ENCODE assay signal across 8 cellular contexts in genomic region chr12:75511116-75512048, GRCh38. TPM values are rescaled to one million over a fixed set of nuclear protein-coding genes. Genes with fewer than 3 reads are reported as not detected.
DNase-seq lines count a peak whose midpoint lies in the region; ATAC-seq, FAIRE-seq and TF ChIP-seq lines count a peak whose summit lies in the region.

TSS of gene KRR1 (minus strand) at chr12:75511609. CDS start at chr12:75511597, 12 bp downstream.

- H4K12ac ChIP-seq in trophoblast cell (ENCODE audit: low read depth, low read length): peak within 1 kb of the TSS; percentile 92

- FAIRE-seq in GM12892 (lab: Jason Lieb, UNC): peak; percentile 98

- H3K18ac ChIP-seq in trophoblast cell (ENCODE audit: low read length): peak within 1 kb of the TSS; percentile 49

- H3K27ac ChIP-seq in adrenal gland (peak within 1 kb of the TSS in 4 of 5 donors; percentile 46 to 81 (median 73)), trophoblast cell (ENCODE audit: low read depth, low read length) (no peak within 1 kb of the TSS), transverse colon (peak within 1 kb of the TSS; percentile 67 to 86 (median 78))

- peak within 1 kb of the TSS; percentile 99 for H2AFZ ChIP-seq in trophoblast cell (ENCODE audit: insufficient read depth, low read length, poor library complexity)

- peak within 1 kb of the TSS; percentile 73 for H3K14ac ChIP-seq in trophoblast cell (ENCODE audit: low read length)

- H3K4me1 ChIP-seq in adrenal gland (replicated peaks in 1 of 2) (peaks cover 14 to 34% of the 10 kb centered on the region in 2 donors), trophoblast cell (ENCODE audit: control insufficient read depth in 1 of 2, insufficient read depth in 2 of 2, low read length in 2 of 2) (peaks cover 0 to 2% of the 10 kb centered on the region in 2 experiments), transverse colon (peaks cover 9 to 21% (median 10%) of the 10 kb centered on the region in 4 donors)

- TF ChIP-seq POLR2A in GM12892 (IDR thresholded peaks at IDR 0.05; ENCODE audit: low read depth, low read length) (peak; percentile 85), adrenal gland (IDR thresholded peaks at IDR 0.05) (peak; percentile 56 to 85), transverse colon (IDR thresholded peaks at IDR 0.05) (peak; percentile 60)

- no peak within 1 kb of the TSS for H2BK5ac ChIP-seq in trophoblast cell (ENCODE audit: low read depth, low read length, poor library complexity)

- in situ Hi-C loops in transverse colon (cut with MboI; ENCODE audit: low pct_ligation_motif_present in 1 of 4, low pct_unique_long_range_greater_than_20kb in 1 of 4, low sequenced_read_pairs in 3 of 4): no loop called here

- peak within 1 kb of the TSS; percentile 25 for H2BK120ac ChIP-seq in trophoblast cell (ENCODE audit: insufficient read depth, low read length, poor library complexity)

- no peaks in the 10 kb centered on the region for H3K27me3 ChIP-seq in adrenal gland
- no peaks in the 10 kb centered on the region for H3K27me3 ChIP-seq in trophoblast cell (ENCODE audit: insufficient read depth, low read length)
- no peaks in the 10 kb centered on the region for H3K27me3 ChIP-seq in transverse colon

- peak; percentile 97 for ATAC-seq in HG02852 (IDR thresholded peaks at IDR 0.05; ENCODE audit: unreplicated experiment)

- peaks cover 5% of the 10 kb centered on the region for H3K79me1 ChIP-seq in trophoblast cell (ENCODE audit: low read length)

- intact Hi-C loops in adrenal gland (cut with DNase I): no loop called here
- intact Hi-C loops in cardiac septum (cut with DNase I): loop anchor here (10.0 kb wide), 1 partner anchor 833 kb away; the partner anchor contains the start of gene BBS10
- intact Hi-C loops in transverse colon (cut with DNase I; ENCODE audit: low total_unique reads): no loop called here

- no peak within 1 kb of the TSS for H3K23ac ChIP-seq in trophoblast cell (ENCODE audit: low read length)

- H2BK12ac ChIP-seq in trophoblast cell (ENCODE audit: low read length): no peak within 1 kb of the TSS

- TF ChIP-seq CTCF in adrenal gland (IDR thresholded peaks at IDR 0.05): peak in 3 of 6 experiments; percentile 22 to 41 (median 39)
- TF ChIP-seq CTCF in transverse colon (IDR thresholded peaks at IDR 0.05): peak in 3 of 5 experiments; percentile 15 to 33 (median 31)

- peak within 1 kb of the TSS; percentile 45 for H4K91ac ChIP-seq in trophoblast cell (ENCODE audit: low read depth, low read length)

- TF ChIP-seq EP300 in transverse colon (IDR thresholded peaks at IDR 0.05; ENCODE audit: low read depth): no peak

- H3K9ac ChIP-seq in trophoblast cell (ENCODE audit: low read length): peak within 1 kb of the TSS; percentile 68

- H3K9me3 ChIP-seq in adrenal gland (replicated peaks in 1 of 3): no peaks in the 10 kb centered on the region
- no peaks in the 10 kb centered on the region for H3K9me3 ChIP-seq in trophoblast cell (ENCODE audit: insufficient read depth, low read depth, low read length)
- no peaks in the 10 kb centered on the region for H3K9me3 ChIP-seq in transverse colon

- H3K4me2 ChIP-seq in trophoblast cell (ENCODE audit: low read length): peak within 1 kb of the TSS; percentile 87

- peak within 1 kb of the TSS; percentile 51 to 83 (median 74) for H3K4me3 ChIP-seq in adrenal gland
- H3K4me3 ChIP-seq in trophoblast cell (ENCODE audit: low read depth, low read length): peak within 1 kb of the TSS; percentile 85
- peak within 1 kb of the TSS; percentile 53 to 87 (median 72) for H3K4me3 ChIP-seq in transverse colon

- peak within 1 kb of the TSS; percentile 66 for H3K4ac ChIP-seq in trophoblast cell (ENCODE audit: low read depth, low read length)

- H2AK5ac ChIP-seq in trophoblast cell (ENCODE audit: low read length): peak within 1 kb of the TSS; percentile 51

- peak; percentile 19 for DNase-seq in GM12892 (ENCODE audit: insufficient read length)
- DNase-seq in NCI-H146 (lab: John Stamatoyannopoulos, UW): peak; percentile 97
- peak; percentile 70 to 98 (median 83) for DNase-seq in T-helper 1 cell
- DNase-seq in adrenal gland: peak; percentile 91 to 98 (median 97)
- DNase-seq in cardiac septum (ENCODE audit: low spot score): peak; percentile 95
- peak; percentile 97 to 99 for DNase-seq in trophoblast cell
- DNase-seq in transverse colon: peak; percentile 94

- no peaks in the 10 kb centered on the region for H3K36me3 ChIP-seq in adrenal gland (replicated peaks in 1 of 2)
- H3K36me3 ChIP-seq in trophoblast cell (ENCODE audit: control insufficient read depth in 1 of 2, insufficient read depth in 2 of 2, low read length in 2 of 2): no peaks in the 10 kb centered on the region
- H3K36me3 ChIP-seq in transverse colon: peaks cover 0 to under 1% (median 0%) of the 10 kb centered on the region in 4 donors

- H4K8ac ChIP-seq in trophoblast cell (ENCODE audit: low read depth, low read length): peak within 1 kb of the TSS; percentile 96

- peaks cover 5% of the 10 kb centered on the region for H3K79me2 ChIP-seq in trophoblast cell (ENCODE audit: control insufficient read depth, insufficient read depth, low read length, poor library complexity)

- 2 to 8% (median 3%) methylated on average over 26 to 47 of the region's 47 CpGs for WGBS in adrenal gland, 4 donors
- WGBS in trophoblast cell (ENCODE audit: extremely low coverage, insufficient coverage, insufficient read length): no CpG with 5 or more reads among the region's 47 CpGs
- WGBS in transverse colon (ENCODE audit: low coverage in 1 of 2), 2 donors: 6 to 43% methylated on average over 6 to 47 of the region's 47 CpGs

RNA-seq across cellular contexts. Expression of gene KRR1, which starts in this region (rescaled TPM):
- polyA plus RNA-seq in GM12892 (2012; ENCODE audit: missing spikeins): 66.0 TPM
- total RNA-seq in adrenal gland: 10 to 100 TPM; 18.0 to 80.6 (median 47.7) TPM
- 10 to 100 TPM; 23.7 to 67.8 (median 31.6) TPM for polyA plus RNA-seq in adrenal gland
- total RNA-seq in cardiac septum: 38.1 TPM
- polyA plus RNA-seq in trophoblast cell (2013): 67.1 and 67.4 TPM in 2 replicates
- 10 to 100 TPM in 2 of 4 donors, 1 to 10 TPM in 2; 3.2 to 28.1 (median 11.7) TPM for total RNA-seq in transverse colon

Comparison
In these comparisons a context has a peak if more than half of its experiments do, and no peak if none do; other contexts are left out.
1. DNase-seq: peak in every context shown above with its lines; median percentile 98 in trophoblast cell; 97 in NCI-H146; 97 in adrenal gland; 95 in cardiac septum; 94 in transverse colon; 83 in T-helper 1 cell; 19 in GM12892.